Comparison of ENCODE assay signal across 1 cellular context in genomic region chr7:138935438-138936079, GRCh38.
TF ChIP-seq lines count a peak whose summit lies in the region.

No MANE protein-coding gene starts in this region.

TF ChIP-seq in SK-N-SH treated with all-trans-retinoic acid at 6 μM for 48 hours, 23 proteins besides CTCF, POLR2A, EP300 and RAD21 (continued from another document):
- TF ChIP-seq BACH2 (CRISPR knock-in tag; IDR thresholded peaks at IDR 0.05; ENCODE audit: borderline replicate concordance), result peak; percentile 99; the same call in 1 of the 2 replicates
- TF ChIP-seq TCF4 (CRISPR knock-in tag; IDR thresholded peaks at IDR 0.05; ENCODE audit: borderline replicate concordance), result peak; percentile 98
